Comparison of ENCODE assay signal across 7 cellular contexts in genomic region chr3:129121792-129122696, GRCh38. TPM values are rescaled to one million over a fixed set of nuclear protein-coding genes. Genes with fewer than 3 reads are reported as not detected.
DNase-seq lines count a peak whose midpoint lies in the region; ATAC-seq and TF ChIP-seq lines count a peak whose summit lies in the region.

RAB43 (minus strand) TSS chr3:129121804; CDS start chr3:129121489, 315 bp downstream.

- CTCF ChIA-PET in activated CD4-positive, alpha-beta memory T cell treated with anti-CD3 and anti-CD28 coated beads, Interleukin-2, amount 10 ng/mL, durations not matched to agents 7 days and 5 days (lab: Charles Lee): interaction anchor here (0.8 to 5.0 kb wide), 11 partner anchors 10 to 152 kb away, joined by 3 to 63 read pairs (median 4); partner anchors contain the start of gene COPG1

- H3K27ac ChIP-seq in left lung: peak within 1 kb of the TSS; percentile 90 to 95

- H3K4me3 ChIP-seq in left lung: peak within 1 kb of the TSS; percentile 80 to 87

- POLR2A ChIA-PET in activated CD4-positive, alpha-beta memory T cell treated with anti-CD3 and anti-CD28 coated beads, Interleukin-2, amount 10 ng/mL, durations not matched to agents 7 days and 5 days (lab: Charles Lee): interaction anchor here (0.8 to 8.4 kb wide), 25 partner anchors 10 to 471 kb away, joined by 3 to 111 read pairs (median 14); partner anchors contain the start of genes ACAD9, CNBP, COPG1 and HMCES

- DNase-seq in NCI-H526 (lab: John Stamatoyannopoulos, UW): peak; percentile 52 to 98
- DNase-seq in activated CD4-positive, alpha-beta memory T cell treated with anti-CD3 and anti-CD28 coated beads, Interleukin-2, amount 10 ng/mL, durations not matched to agents 7 days and 5 days: peak; percentile 89
- peak; percentile 90 for DNase-seq in dermis blood vessel endothelial cell
- peak; percentile 92 to 94 for DNase-seq in left lung
- peak; percentile 78 to 87 for DNase-seq in stimulated activated CD4-positive, alpha-beta T cell treated with anti-CD3 and anti-CD28 coated beads, Interleukin-2, amount 100 ng/mL, for 24 hours

- intact Hi-C loops in left lung (cut with DNase I): no loop called here

- H3K4me3 Mint-ChIP-seq in activated CD4-positive, alpha-beta memory T cell treated with anti-CD3 and anti-CD28 coated beads, Interleukin-2, amount 10 ng/mL, durations not matched to agents 7 days and 5 days: peak within 1 kb of the TSS; percentile 91

- no peaks in the 10 kb centered on the region for H3K9me3 Mint-ChIP-seq in activated CD4-positive, alpha-beta memory T cell treated with anti-CD3 and anti-CD28 coated beads, Interleukin-2, amount 10 ng/mL, durations not matched to agents 7 days and 5 days

- ATAC-seq in GM18867 (IDR thresholded peaks at IDR 0.05; ENCODE audit: unreplicated experiment) (peak; percentile 47), HG03097 (IDR thresholded peaks at IDR 0.05; ENCODE audit: low FRiP score, unreplicated experiment) (peak; percentile 42), left lung (peak; percentile 80)

- H3K27me3 ChIP-seq in left lung: no peaks in the 10 kb centered on the region

- peak within 1 kb of the TSS; percentile 96 for H3K27ac Mint-ChIP-seq in activated CD4-positive, alpha-beta memory T cell treated with anti-CD3 and anti-CD28 coated beads, Interleukin-2, amount 10 ng/mL, durations not matched to agents 7 days and 5 days

- no peaks in the 10 kb centered on the region for H3K27me3 Mint-ChIP-seq in activated CD4-positive, alpha-beta memory T cell treated with anti-CD3 and anti-CD28 coated beads, Interleukin-2, amount 10 ng/mL, durations not matched to agents 7 days and 5 days

- H3K4me1 Mint-ChIP-seq in activated CD4-positive, alpha-beta memory T cell treated with anti-CD3 and anti-CD28 coated beads, Interleukin-2, amount 10 ng/mL, durations not matched to agents 7 days and 5 days: peaks cover 41% of the 10 kb centered on the region

- no peaks in the 10 kb centered on the region for H3K9me3 ChIP-seq in left lung

- peaks cover 35% of the 10 kb centered on the region for H3K36me3 Mint-ChIP-seq in activated CD4-positive, alpha-beta memory T cell treated with anti-CD3 and anti-CD28 coated beads, Interleukin-2, amount 10 ng/mL, durations not matched to agents 7 days and 5 days (ENCODE audit: low read depth)

- peaks cover 0 to 21% of the 10 kb centered on the region in 2 donors for H3K36me3 ChIP-seq in left lung

- TF ChIP-seq CTCF in left lung (IDR thresholded peaks at IDR 0.05): no peak

- peaks cover 14 to 48% of the 10 kb centered on the region in 2 donors for H3K4me1 ChIP-seq in left lung

RNA-seq across cellular contexts. Expression of gene RAB43, which starts in this region (rescaled TPM):
- total RNA-seq in activated CD4-positive, alpha-beta memory T cell treated with anti-CD3 and anti-CD28 coated beads, Interleukin-2, amount 10 ng/mL, durations not matched to agents 7 days and 5 days: 10 to 100 TPM; 46.3 to 48.1 TPM
- total RNA-seq in dermis blood vessel endothelial cell (68.8 and 116 TPM in 2 replicates), left lung (10 to 100 TPM; 30.0 to 30.6 TPM)

Comparison
In these comparisons a context has a peak if more than half of its experiments do, and no peak if none do; other contexts are left out.
1. Peak in every context shown above with its lines: DNase-seq, ATAC-seq, H3K4me3 ChIP-seq and H3K27ac ChIP-seq.